1 cellular context compared by ENCODE assay signal in genomic region chr2:101763496-101764333, GRCh38.
TF ChIP-seq lines count a peak whose summit lies in the region.

No MANE protein-coding gene starts in this region.

TF ChIP-seq in HepG2, 621 proteins besides CTCF, POLR2A, EP300 and RAD21 (continued from another document and continues in another):
- TF ChIP-seq, protein P1, sequence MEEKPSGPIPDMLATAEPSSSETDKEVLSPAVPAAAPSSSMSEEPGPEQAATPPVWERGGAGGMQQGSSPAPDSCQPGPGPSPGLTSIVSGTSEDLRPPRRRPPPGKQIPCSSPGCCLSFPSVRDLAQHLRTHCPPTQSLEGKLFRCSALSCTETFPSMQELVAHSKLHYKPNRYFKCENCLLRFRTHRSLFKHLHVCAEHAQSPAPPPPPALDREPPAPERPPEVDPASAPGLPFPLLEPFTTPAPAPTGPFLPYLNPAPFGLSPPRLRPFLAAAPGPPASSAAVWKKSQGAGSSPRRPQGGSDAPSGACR (CRISPR knock-in tag; IDR thresholded peaks at IDR 0.05) = peak; percentile 82; the same call in 1 of the 2 replicates
- TF ChIP-seq TGIF2 (CRISPR knock-in tag; IDR thresholded peaks at IDR 0.05) = peak; percentile 90
- TF ChIP-seq, protein P2, sequence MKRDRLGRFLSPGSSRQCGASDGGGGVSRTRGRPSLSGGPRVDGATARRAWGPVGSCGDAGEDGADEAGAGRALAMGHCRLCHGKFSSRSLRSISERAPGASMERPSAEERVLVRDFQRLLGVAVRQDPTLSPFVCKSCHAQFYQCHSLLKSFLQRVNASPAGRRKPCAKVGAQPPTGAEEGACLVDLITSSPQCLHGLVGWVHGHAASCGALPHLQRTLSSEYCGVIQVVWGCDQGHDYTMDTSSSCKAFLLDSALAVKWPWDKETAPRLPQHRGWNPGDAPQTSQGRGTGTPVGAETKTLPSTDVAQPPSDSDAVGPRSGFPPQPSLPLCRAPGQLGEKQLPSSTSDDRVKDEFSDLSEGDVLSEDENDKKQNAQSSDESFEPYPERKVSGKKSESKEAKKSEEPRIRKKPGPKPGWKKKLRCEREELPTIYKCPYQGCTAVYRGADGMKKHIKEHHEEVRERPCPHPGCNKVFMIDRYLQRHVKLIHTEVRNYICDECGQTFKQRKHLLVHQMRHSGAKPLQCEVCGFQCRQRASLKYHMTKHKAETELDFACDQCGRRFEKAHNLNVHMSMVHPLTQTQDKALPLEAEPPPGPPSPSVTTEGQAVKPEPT (CRISPR knock-in tag; IDR thresholded peaks at IDR 0.05; ENCODE audit: low read depth) = no peak
- no peak for TF ChIP-seq ZNF768 (CRISPR knock-in tag; IDR thresholded peaks at IDR 0.05)
- TF ChIP-seq CC2D1A (CRISPR knock-in tag; IDR thresholded peaks at IDR 0.05) = no peak
- TF ChIP-seq XBP1 (CRISPR knock-in tag; IDR thresholded peaks at IDR 0.05) = no peak
- no peak for TF ChIP-seq MBNL3 (CRISPR knock-in tag; conservative IDR thresholded peaks at IDR 0.05)
- 0 out of 2 replicates have a peak, but pooled peaks have one; percentile 21 for TF ChIP-seq ZNF546 (CRISPR knock-in tag; conservative IDR thresholded peaks at IDR 0.05)
- TF ChIP-seq ZNF383 (CRISPR knock-in tag; IDR thresholded peaks at IDR 0.05; ENCODE audit: borderline replicate concordance) = no peak
- peak; percentile 73 for TF ChIP-seq ZNF317 (CRISPR knock-in tag; IDR thresholded peaks at IDR 0.05)
- no peak for TF ChIP-seq CBX2 (IDR thresholded peaks at IDR 0.05; ENCODE audit: low read depth, low read length)
- TF ChIP-seq CBX2 (CRISPR knock-in tag; IDR thresholded peaks at IDR 0.05; ENCODE audit: low read depth) = no peak
- TF ChIP-seq CREBL2 (CRISPR knock-in tag; IDR thresholded peaks at IDR 0.05; ENCODE audit: borderline replicate concordance) = no peak
- TF ChIP-seq, protein P3, sequence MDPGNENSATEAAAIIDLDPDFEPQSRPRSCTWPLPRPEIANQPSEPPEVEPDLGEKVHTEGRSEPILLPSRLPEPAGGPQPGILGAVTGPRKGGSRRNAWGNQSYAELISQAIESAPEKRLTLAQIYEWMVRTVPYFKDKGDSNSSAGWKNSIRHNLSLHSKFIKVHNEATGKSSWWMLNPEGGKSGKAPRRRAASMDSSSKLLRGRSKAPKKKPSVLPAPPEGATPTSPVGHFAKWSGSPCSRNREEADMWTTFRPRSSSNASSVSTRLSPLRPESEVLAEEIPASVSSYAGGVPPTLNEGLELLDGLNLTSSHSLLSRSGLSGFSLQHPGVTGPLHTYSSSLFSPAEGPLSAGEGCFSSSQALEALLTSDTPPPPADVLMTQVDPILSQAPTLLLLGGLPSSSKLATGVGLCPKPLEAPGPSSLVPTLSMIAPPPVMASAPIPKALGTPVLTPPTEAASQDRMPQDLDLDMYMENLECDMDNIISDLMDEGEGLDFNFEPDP (CRISPR knock-in tag; conservative IDR thresholded peaks at IDR 0.05) = no peak
- no peak for TF ChIP-seq ZNF549 (CRISPR knock-in tag; IDR thresholded peaks at IDR 0.05)
- TF ChIP-seq ZGPAT (CRISPR knock-in tag; IDR thresholded peaks at IDR 0.05) = peak; percentile 86
- TF ChIP-seq ZNF746 (CRISPR knock-in tag; IDR thresholded peaks at IDR 0.05) = no peak
- TF ChIP-seq THAP11 (CRISPR knock-in tag; IDR thresholded peaks at IDR 0.05) = peak; percentile 72
- peak; percentile 66; the same call in 1 of the 2 replicates for TF ChIP-seq ZNF710 (CRISPR knock-in tag; IDR thresholded peaks at IDR 0.05; ENCODE audit: borderline replicate concordance)
- TF ChIP-seq, protein P4, sequence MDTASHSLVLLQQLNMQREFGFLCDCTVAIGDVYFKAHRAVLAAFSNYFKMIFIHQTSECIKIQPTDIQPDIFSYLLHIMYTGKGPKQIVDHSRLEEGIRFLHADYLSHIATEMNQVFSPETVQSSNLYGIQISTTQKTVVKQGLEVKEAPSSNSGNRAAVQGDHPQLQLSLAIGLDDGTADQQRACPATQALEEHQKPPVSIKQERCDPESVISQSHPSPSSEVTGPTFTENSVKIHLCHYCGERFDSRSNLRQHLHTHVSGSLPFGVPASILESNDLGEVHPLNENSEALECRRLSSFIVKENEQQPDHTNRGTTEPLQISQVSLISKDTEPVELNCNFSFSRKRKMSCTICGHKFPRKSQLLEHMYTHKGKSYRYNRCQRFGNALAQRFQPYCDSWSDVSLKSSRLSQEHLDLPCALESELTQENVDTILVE (CRISPR knock-in tag; IDR thresholded peaks at IDR 0.05) = no peak
- peak; percentile 67; the same call in 1 of the 2 replicates for TF ChIP-seq HNF4G (IDR thresholded peaks at IDR 0.05; ENCODE audit: borderline replicate concordance, low read depth, low read length)
- TF ChIP-seq HNF4G (CRISPR knock-in tag; IDR thresholded peaks at IDR 0.05; ENCODE audit: borderline replicate concordance, low read depth) = peak; percentile 53; the same call in 1 of the 2 replicates
- TF ChIP-seq SIN3A (IDR thresholded peaks at IDR 0.05; ENCODE audit: borderline replicate concordance, low read depth, low read length) = 0 out of 2 replicates have a peak, but pooled peaks have one; percentile 54
- TF ChIP-seq, protein P5, sequence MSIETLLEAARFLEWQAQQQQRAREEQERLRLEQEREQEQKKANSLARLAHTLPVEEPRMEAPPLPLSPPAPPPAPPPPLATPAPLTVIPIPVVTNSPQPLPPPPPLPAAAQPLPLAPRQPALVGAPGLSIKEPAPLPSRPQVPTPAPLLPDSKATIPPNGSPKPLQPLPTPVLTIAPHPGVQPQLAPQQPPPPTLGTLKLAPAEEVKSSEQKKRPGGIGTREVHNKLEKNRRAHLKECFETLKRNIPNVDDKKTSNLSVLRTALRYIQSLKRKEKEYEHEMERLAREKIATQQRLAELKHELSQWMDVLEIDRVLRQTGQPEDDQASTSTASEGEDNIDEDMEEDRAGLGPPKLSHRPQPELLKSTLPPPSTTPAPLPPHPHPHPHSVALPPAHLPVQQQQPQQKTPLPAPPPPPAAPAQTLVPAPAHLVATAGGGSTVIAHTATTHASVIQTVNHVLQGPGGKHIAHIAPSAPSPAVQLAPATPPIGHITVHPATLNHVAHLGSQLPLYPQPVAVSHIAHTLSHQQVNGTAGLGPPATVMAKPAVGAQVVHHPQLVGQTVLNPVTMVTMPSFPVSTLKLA (IDR thresholded peaks at IDR 0.05) = peak; percentile 60
- TF ChIP-seq, protein P6, sequence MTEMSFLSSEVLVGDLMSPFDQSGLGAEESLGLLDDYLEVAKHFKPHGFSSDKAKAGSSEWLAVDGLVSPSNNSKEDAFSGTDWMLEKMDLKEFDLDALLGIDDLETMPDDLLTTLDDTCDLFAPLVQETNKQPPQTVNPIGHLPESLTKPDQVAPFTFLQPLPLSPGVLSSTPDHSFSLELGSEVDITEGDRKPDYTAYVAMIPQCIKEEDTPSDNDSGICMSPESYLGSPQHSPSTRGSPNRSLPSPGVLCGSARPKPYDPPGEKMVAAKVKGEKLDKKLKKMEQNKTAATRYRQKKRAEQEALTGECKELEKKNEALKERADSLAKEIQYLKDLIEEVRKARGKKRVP (CRISPR knock-in tag; IDR thresholded peaks at IDR 0.05) = peak in 1 of 2 experiments; percentile 92; a peak in 1 of 4 replicates
- TF ChIP-seq, protein P7, sequence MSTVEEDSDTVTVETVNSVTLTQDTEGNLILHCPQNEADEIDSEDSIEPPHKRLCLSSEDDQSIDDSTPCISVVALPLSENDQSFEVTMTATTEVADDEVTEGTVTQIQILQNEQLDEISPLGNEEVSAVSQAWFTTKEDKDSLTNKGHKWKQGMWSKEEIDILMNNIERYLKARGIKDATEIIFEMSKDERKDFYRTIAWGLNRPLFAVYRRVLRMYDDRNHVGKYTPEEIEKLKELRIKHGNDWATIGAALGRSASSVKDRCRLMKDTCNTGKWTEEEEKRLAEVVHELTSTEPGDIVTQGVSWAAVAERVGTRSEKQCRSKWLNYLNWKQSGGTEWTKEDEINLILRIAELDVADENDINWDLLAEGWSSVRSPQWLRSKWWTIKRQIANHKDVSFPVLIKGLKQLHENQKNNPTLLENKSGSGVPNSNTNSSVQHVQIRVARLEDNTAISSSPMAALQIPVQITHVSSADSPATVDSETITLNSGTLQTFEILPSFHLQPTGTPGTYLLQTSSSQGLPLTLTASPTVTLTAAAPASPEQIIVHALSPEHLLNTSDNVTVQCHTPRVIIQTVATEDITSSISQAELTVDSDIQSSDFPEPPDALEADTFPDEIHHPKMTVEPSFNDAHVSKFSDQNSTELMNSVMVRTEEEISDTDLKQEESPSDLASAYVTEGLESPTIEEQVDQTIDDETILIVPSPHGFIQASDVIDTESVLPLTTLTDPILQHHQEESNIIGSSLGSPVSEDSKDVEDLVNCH (CRISPR knock-in tag; IDR thresholded peaks at IDR 0.05) = no peak
- TF ChIP-seq DMAP1 (CRISPR knock-in tag; IDR thresholded peaks at IDR 0.05) = no peak; the same call in 1 of the 2 replicates
- TF ChIP-seq NCOA1 (CRISPR knock-in tag; IDR thresholded peaks at IDR 0.05) = peak; percentile 66
- TF ChIP-seq, protein P8, sequence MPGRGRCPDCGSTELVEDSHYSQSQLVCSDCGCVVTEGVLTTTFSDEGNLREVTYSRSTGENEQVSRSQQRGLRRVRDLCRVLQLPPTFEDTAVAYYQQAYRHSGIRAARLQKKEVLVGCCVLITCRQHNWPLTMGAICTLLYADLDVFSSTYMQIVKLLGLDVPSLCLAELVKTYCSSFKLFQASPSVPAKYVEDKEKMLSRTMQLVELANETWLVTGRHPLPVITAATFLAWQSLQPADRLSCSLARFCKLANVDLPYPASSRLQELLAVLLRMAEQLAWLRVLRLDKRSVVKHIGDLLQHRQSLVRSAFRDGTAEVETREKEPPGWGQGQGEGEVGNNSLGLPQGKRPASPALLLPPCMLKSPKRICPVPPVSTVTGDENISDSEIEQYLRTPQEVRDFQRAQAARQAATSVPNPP (CRISPR knock-in tag; IDR thresholded peaks at IDR 0.05) = no peak
- TF ChIP-seq GZF1 (CRISPR knock-in tag; IDR thresholded peaks at IDR 0.05) = no peak
- no peak for TF ChIP-seq KDM2A (CRISPR knock-in tag; IDR thresholded peaks at IDR 0.05; ENCODE audit: borderline replicate concordance, low read depth)
- TF ChIP-seq, protein P9, sequence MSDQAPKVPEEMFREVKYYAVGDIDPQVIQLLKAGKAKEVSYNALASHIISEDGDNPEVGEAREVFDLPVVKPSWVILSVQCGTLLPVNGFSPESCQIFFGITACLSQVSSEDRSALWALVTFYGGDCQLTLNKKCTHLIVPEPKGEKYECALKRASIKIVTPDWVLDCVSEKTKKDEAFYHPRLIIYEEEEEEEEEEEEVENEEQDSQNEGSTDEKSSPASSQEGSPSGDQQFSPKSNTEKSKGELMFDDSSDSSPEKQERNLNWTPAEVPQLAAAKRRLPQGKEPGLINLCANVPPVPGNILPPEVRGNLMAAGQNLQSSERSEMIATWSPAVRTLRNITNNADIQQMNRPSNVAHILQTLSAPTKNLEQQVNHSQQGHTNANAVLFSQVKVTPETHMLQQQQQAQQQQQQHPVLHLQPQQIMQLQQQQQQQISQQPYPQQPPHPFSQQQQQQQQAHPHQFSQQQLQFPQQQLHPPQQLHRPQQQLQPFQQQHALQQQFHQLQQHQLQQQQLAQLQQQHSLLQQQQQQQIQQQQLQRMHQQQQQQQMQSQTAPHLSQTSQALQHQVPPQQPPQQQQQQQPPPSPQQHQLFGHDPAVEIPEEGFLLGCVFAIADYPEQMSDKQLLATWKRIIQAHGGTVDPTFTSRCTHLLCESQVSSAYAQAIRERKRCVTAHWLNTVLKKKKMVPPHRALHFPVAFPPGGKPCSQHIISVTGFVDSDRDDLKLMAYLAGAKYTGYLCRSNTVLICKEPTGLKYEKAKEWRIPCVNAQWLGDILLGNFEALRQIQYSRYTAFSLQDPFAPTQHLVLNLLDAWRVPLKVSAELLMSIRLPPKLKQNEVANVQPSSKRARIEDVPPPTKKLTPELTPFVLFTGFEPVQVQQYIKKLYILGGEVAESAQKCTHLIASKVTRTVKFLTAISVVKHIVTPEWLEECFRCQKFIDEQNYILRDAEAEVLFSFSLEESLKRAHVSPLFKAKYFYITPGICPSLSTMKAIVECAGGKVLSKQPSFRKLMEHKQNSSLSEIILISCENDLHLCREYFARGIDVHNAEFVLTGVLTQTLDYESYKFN (CRISPR knock-in tag; conservative IDR thresholded peaks at IDR 0.05) = peak; percentile 82
- TF ChIP-seq HNRNPL (IDR thresholded peaks at IDR 0.05; ENCODE audit: low read depth, low read length) = no peak
- peak; percentile 75 for TF ChIP-seq ZMYM4 (CRISPR knock-in tag; IDR thresholded peaks at IDR 0.05)
- TF ChIP-seq ZMYM2 (CRISPR knock-in tag; IDR thresholded peaks at IDR 0.05) = no peak
- no peak for TF ChIP-seq ZNF350 (CRISPR knock-in tag; IDR thresholded peaks at IDR 0.05; ENCODE audit: borderline replicate concordance, low read depth)
- no peak for TF ChIP-seq NR0B2 (CRISPR knock-in tag; IDR thresholded peaks at IDR 0.05)
- 0 out of 2 replicates have a peak, but pooled peaks have one; percentile 7 for TF ChIP-seq ZNF629 (CRISPR knock-in tag; conservative IDR thresholded peaks at IDR 0.05)
- TF ChIP-seq ZNF354B (CRISPR knock-in tag; IDR thresholded peaks at IDR 0.05) = no peak
- peak; percentile 48; the same call in 1 of the 2 replicates for TF ChIP-seq CCDC6 (CRISPR knock-in tag; IDR thresholded peaks at IDR 0.05)
- peak; percentile 76 for TF ChIP-seq RBM22 (optimal IDR thresholded peaks at IDR 0.05; ENCODE audit: low read length)
- peak; percentile 92 for TF ChIP-seq TBX2 (CRISPR knock-in tag; IDR thresholded peaks at IDR 0.05; ENCODE audit: borderline replicate concordance)
- TF ChIP-seq ZNF124 (CRISPR knock-in tag; IDR thresholded peaks at IDR 0.05) = no peak
